Comparison of ENCODE assay signal across 17 cellular contexts in genomic region chr10:6398419-6398818, GRCh38.
DNase-seq lines count a peak whose midpoint lies in the region; ATAC-seq and TF ChIP-seq lines count a peak whose summit lies in the region.
"Had no signal": no experiment of that assay in that cellular context is flagged by ENCODE, and none has a peak within 500 bp of the region (broad histone marks: within the 10 kb centered on the region; RNA-seq: fewer than 3 reads in every experiment).

No MANE protein-coding gene starts in this region.

- peaks cover 0 to 7% of the 10 kb centered on the region in 2 donors for H3K27me3 Mint-ChIP-seq in natural killer cell treated with Interleukin-12 subunit alpha and Interleukin-12 subunit beta and Interleukin-15 and Interleukin-18, amount 100 ng/mL, for 72 hours
- H3K27me3 Mint-ChIP-seq in natural killer cell (ENCODE audit: low read depth in 2 of 2), result peaks cover 6 to 8% of the 10 kb centered on the region in 2 donors
- H3K27me3 Mint-ChIP-seq: CD8-positive, alpha-beta memory T cell had no signal

- H3K9me3 Mint-ChIP-seq in natural killer cell treated with Interleukin-12 subunit alpha and Interleukin-12 subunit beta and Interleukin-15 and Interleukin-18, amount 100 ng/mL, for 72 hours, result no peaks in the 10 kb centered on the region
- H3K9me3 Mint-ChIP-seq in natural killer cell, result no peaks in the 10 kb centered on the region
- H3K9me3 Mint-ChIP-seq: CD8-positive, alpha-beta memory T cell had no signal

- DNase-seq in natural killer cell treated with Interleukin-12 subunit alpha and Interleukin-12 subunit beta and Interleukin-15 and Interleukin-18, amount 100 ng/mL, for 72 hours (ENCODE audit: low spot score), result no peak
- DNase-seq in natural killer cell, result no peak
- DNase-seq in MV-4-11 (lab: John Stamatoyannopoulos, UW), result peak; percentile 19
- DNase-seq in dermis blood vessel endothelial cell, result peak; percentile 43
- no peak for DNase-seq in iPS-NIHi11 (ENCODE audit: low spot score)
- DNase-seq: BE2C; CD8-positive, alpha-beta memory T cell; DND-41; GF-D8; GOT3; NCI-H1105; NCI-H187 treated with DMSO at 0.1 percent for 48 hours; NCI-H446 treated with DMSO at 0.1 percent for 48 hours; NCI-H82; RPMI8226 had no signal

- intact Hi-C loops in natural killer cell (cut with micrococcal nuclease), result no loop called here

- no peak for TF ChIP-seq CTCF in natural killer cell (IDR thresholded peaks at IDR 0.05)

- H3K4me3 Mint-ChIP-seq in natural killer cell treated with Interleukin-12 subunit alpha and Interleukin-12 subunit beta and Interleukin-15 and Interleukin-18, amount 100 ng/mL, for 72 hours, result no peak overlapping the region
- H3K4me3 Mint-ChIP-seq in natural killer cell, result no peak overlapping the region
- H3K4me3 Mint-ChIP-seq: CD8-positive, alpha-beta memory T cell had no signal

- peaks cover 34% of the 10 kb centered on the region in 2 donors for H3K4me1 Mint-ChIP-seq in natural killer cell treated with Interleukin-12 subunit alpha and Interleukin-12 subunit beta and Interleukin-15 and Interleukin-18, amount 100 ng/mL, for 72 hours (ENCODE audit: low read depth in 2 of 2)
- H3K4me1 Mint-ChIP-seq in natural killer cell, result peaks cover 7 to 8% of the 10 kb centered on the region in 2 donors

- ATAC-seq in natural killer cell treated with Interleukin-12 subunit alpha and Interleukin-12 subunit beta and Interleukin-15 and Interleukin-18, amount 100 ng/mL, for 72 hours, result no peak
- ATAC-seq in natural killer cell (no peak), GM19023 (IDR thresholded peaks at IDR 0.05; ENCODE audit: unreplicated experiment) (no peak), HG02885 (IDR thresholded peaks at IDR 0.05; ENCODE audit: poor library complexity, unreplicated experiment) (no peak)

- peak overlapping the region; percentile 23 to 82 for H3K27ac Mint-ChIP-seq in natural killer cell treated with Interleukin-12 subunit alpha and Interleukin-12 subunit beta and Interleukin-15 and Interleukin-18, amount 100 ng/mL, for 72 hours
- H3K27ac Mint-ChIP-seq in natural killer cell, result no peak overlapping the region

- peaks cover 5% of the 10 kb centered on the region for H3K36me3 Mint-ChIP-seq in natural killer cell treated with Interleukin-12 subunit alpha and Interleukin-12 subunit beta and Interleukin-15 and Interleukin-18, amount 100 ng/mL, for 72 hours
- no peaks in the 10 kb centered on the region for H3K36me3 Mint-ChIP-seq in natural killer cell

Comparison
In these comparisons a context has a peak if more than half of its experiments do, and no peak if none do; other contexts are left out.
1. H3K27ac Mint-ChIP-seq: peak in natural killer cell treated with Interleukin-12 subunit alpha and Interleukin-12 subunit beta and Interleukin-15 and Interleukin-18, amount 100 ng/mL, for 72 hours (2 of 2); none in natural killer cell (0 of 2).
2. DNase-seq: peak in MV-4-11 (single experiment) and dermis blood vessel endothelial cell (single experiment); none in natural killer cell treated with Interleukin-12 subunit alpha and Interleukin-12 subunit beta and Interleukin-15 and Interleukin-18, amount 100 ng/mL, for 72 hours (single experiment), natural killer cell (single experiment) and iPS-NIHi11 (single experiment).